In the genomic region with DNA sequence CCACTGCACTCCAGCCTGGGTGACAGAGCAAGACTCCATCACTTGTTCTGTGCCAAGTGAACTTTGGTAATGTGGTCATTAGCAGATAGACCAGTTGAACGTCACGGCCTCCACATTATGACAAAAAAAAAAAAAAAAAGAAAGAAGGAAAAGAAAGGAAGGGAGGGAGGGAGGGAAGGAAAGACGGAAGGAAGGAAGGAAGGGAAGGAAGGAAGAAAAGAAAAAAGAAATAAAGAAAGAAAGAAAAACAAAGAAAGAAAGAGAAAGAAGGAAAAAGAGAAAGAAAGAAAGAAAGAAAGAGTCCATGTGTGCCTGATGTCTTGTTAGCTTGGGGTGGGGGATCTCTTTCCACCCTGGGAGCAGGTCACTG, we compare ENCODE assay signal across 1 cellular context.
TF ChIP-seq lines count a peak whose summit lies in the region.

No MANE protein-coding gene starts in this region.

TF ChIP-seq in K562, 482 proteins besides CTCF, POLR2A, EP300 and RAD21 (continued from another document):
- TF ChIP-seq, protein P1, sequence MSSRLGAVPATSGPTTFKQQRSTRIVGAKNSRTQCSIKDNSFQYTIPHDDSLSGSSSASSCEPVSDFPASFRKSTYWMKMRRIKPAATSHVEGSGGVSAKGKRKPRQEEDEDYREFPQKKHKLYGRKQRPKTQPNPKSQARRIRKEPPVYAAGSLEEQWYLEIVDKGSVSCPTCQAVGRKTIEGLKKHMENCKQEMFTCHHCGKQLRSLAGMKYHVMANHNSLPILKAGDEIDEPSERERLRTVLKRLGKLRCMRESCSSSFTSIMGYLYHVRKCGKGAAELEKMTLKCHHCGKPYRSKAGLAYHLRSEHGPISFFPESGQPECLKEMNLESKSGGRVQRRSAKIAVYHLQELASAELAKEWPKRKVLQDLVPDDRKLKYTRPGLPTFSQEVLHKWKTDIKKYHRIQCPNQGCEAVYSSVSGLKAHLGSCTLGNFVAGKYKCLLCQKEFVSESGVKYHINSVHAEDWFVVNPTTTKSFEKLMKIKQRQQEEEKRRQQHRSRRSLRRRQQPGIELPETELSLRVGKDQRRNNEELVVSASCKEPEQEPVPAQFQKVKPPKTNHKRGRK (tag; IDR thresholded peaks at IDR 0.05), result peak; percentile 91
